Comparison of ENCODE assay signal across 12 cellular contexts in the genomic region with DNA sequence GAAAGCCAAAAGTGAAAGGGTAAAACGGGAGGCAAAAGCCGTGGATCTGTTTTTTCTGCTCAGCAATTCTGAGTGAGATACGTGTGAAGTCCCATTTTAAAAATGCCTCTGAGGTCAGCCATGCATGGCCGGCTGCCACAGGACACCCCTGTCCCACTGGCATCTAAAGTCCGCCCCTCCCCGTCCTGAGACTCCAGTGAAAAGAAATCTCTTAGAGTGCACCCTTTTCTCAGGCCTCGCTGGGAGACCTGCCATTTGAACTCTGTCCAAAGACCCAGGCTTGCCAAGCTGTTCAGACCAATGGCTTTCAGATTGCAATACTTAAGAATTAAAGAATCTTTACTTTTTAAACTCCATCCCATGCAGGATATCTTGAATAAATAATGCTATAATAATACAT.
A peak's percentile ranks its signal among the peaks of the same experiment; 100 is the strongest.
DNase-seq lines count a peak whose midpoint lies in the region; ATAC-seq and TF ChIP-seq lines count a peak whose summit lies in the region.
"Had no signal": no experiment of that assay in that cellular context is flagged by ENCODE, and none has a peak within 500 bp of the region (broad histone marks: within the 10 kb centered on the region; RNA-seq: fewer than 3 reads in every experiment).

No MANE protein-coding gene starts in this region.

- H3K9ac ChIP-seq in rectal smooth muscle tissue (ENCODE audit: low read length), result no peak overlapping the region
- H3K9ac ChIP-seq: BLaER1 treated with 17β-estradiol and CSF1 and Interleukin-3, amounts not matched to agents 10 nM and 100 nM had no signal

- H3K9me3 Mint-ChIP-seq in activated T-cell treated with anti-CD3 and anti-CD28 coated beads, Interleukin-2, amount 50 U/mL, for 4 hours, result peaks cover 7% of the 10 kb centered on the region
- H3K9me3 Mint-ChIP-seq: activated naive CD4-positive, alpha-beta T cell treated with anti-CD3 and anti-CD28 coated beads, Interleukin-2, amount 10 ng/mL, durations not matched to agents 7 days and 5 days had no signal

- peak overlapping the region; percentile 23 for H3K4me3 ChIP-seq in astrocyte of the cerebellum (ENCODE audit: low read depth, low read length)
- H3K4me3 ChIP-seq in rectal smooth muscle tissue (ENCODE audit: low read length), result peak overlapping the region; percentile 33
- H3K4me3 ChIP-seq: BLaER1 treated with 17β-estradiol and CSF1 and Interleukin-3, amounts not matched to agents 10 nM and 100 nM; hepatocyte had no signal

- TF ChIP-seq CTCF in astrocyte of the cerebellum (IDR thresholded peaks at IDR 0.05; ENCODE audit: low read depth, low read length, missing control alignments), result no peak

- in situ Hi-C loops in astrocyte of the cerebellum (cut with HindIII; ENCODE audit: low sequenced_read_pairs), result no loop called here

- no peaks in the 10 kb centered on the region for H3K36me3 ChIP-seq in rectal smooth muscle tissue (ENCODE audit: control insufficient read depth, insufficient read depth, low read length)
- H3K36me3 ChIP-seq: BLaER1 treated with 17β-estradiol and CSF1 and Interleukin-3, amounts not matched to agents 10 nM and 100 nM had no signal

- no peak overlapping the region for H3K4me3 Mint-ChIP-seq in activated T-cell treated with anti-CD3 and anti-CD28 coated beads, Interleukin-2, amount 50 U/mL, for 4 hours
- H3K4me3 Mint-ChIP-seq: activated naive CD4-positive, alpha-beta T cell treated with anti-CD3 and anti-CD28 coated beads, Interleukin-2, amount 10 ng/mL, durations not matched to agents 7 days and 5 days had no signal

- H3K36me3 Mint-ChIP-seq in activated T-cell treated with anti-CD3 and anti-CD28 coated beads, Interleukin-2, amount 50 U/mL, for 4 hours (ENCODE audit: insufficient read depth), result no peaks in the 10 kb centered on the region
- H3K36me3 Mint-ChIP-seq: activated naive CD4-positive, alpha-beta T cell treated with anti-CD3 and anti-CD28 coated beads, Interleukin-2, amount 10 ng/mL, durations not matched to agents 7 days and 5 days had no signal

- DNase-seq in DMS79 (lab: John Stamatoyannopoulos, UW) (peak; percentile 6), astrocyte of the cerebellum (ENCODE audit: low read depth) (peak; percentile 47), inferior parietal cortex (ENCODE audit: extremely low spot score) (peak; percentile 42), NCI-H524 (lab: John Stamatoyannopoulos, UW) (no peak)
- no peak for DNase-seq in activated CD8-positive, alpha-beta memory T cell treated with anti-CD3 and anti-CD28 coated beads, Interleukin-2, amount 50 U/mL, for 48 hours
- no peak for DNase-seq in activated T-cell treated with anti-CD3 and anti-CD28 coated beads, Interleukin-2, amount 50 U/mL, for 4 hours
- no peak for DNase-seq in activated naive CD4-positive, alpha-beta T cell (lab: John Stamatoyannopoulos, UW)
- DNase-seq: activated naive CD4-positive, alpha-beta T cell treated with anti-CD3 and anti-CD28 coated beads, Interleukin-2, amount 10 ng/mL, durations not matched to agents 7 days and 5 days had no signal

- no peak overlapping the region for H3K27ac ChIP-seq in rectal smooth muscle tissue (ENCODE audit: low read depth, low read length)
- H3K27ac ChIP-seq: BLaER1 treated with 17β-estradiol and CSF1 and Interleukin-3, amounts not matched to agents 10 nM and 100 nM; hepatocyte had no signal

- no peaks in the 10 kb centered on the region for H3K4me1 ChIP-seq in rectal smooth muscle tissue (ENCODE audit: control insufficient read depth, insufficient read depth, low read length)

- no peaks in the 10 kb centered on the region for H3K27me3 Mint-ChIP-seq in activated T-cell treated with anti-CD3 and anti-CD28 coated beads, Interleukin-2, amount 50 U/mL, for 4 hours (ENCODE audit: low read depth)
- H3K27me3 Mint-ChIP-seq: activated naive CD4-positive, alpha-beta T cell treated with anti-CD3 and anti-CD28 coated beads, Interleukin-2, amount 10 ng/mL, durations not matched to agents 7 days and 5 days had no signal

- ATAC-seq in activated T-cell treated with anti-CD3 and anti-CD28 coated beads, Interleukin-2, amount 50 U/mL, for 4 hours, result no peak
- ATAC-seq: Panc1 had no signal

- no peaks in the 10 kb centered on the region for H3K27me3 ChIP-seq in rectal smooth muscle tissue (ENCODE audit: control insufficient read depth, insufficient read depth, low read length)
- H3K27me3 ChIP-seq: BLaER1 treated with 17β-estradiol and CSF1 and Interleukin-3, amounts not matched to agents 10 nM and 100 nM; hepatocyte had no signal

- H3K4me1 Mint-ChIP-seq in activated T-cell treated with anti-CD3 and anti-CD28 coated beads, Interleukin-2, amount 50 U/mL, for 4 hours (ENCODE audit: low read depth), result no peaks in the 10 kb centered on the region

Comparison
In these comparisons a context has a peak if more than half of its experiments do, and no peak if none do; other contexts are left out.
1. DNase-seq: peak in DMS79 (single experiment), astrocyte of the cerebellum (single experiment) and inferior parietal cortex (single experiment); none in NCI-H524 (0 of 2), activated CD8-positive, alpha-beta memory T cell treated with anti-CD3 and anti-CD28 coated beads, Interleukin-2, amount 50 U/mL, for 48 hours (single experiment), activated T-cell treated with anti-CD3 and anti-CD28 coated beads, Interleukin-2, amount 50 U/mL, for 4 hours (single experiment) and activated naive CD4-positive, alpha-beta T cell (0 of 4).